In the genomic region with DNA sequence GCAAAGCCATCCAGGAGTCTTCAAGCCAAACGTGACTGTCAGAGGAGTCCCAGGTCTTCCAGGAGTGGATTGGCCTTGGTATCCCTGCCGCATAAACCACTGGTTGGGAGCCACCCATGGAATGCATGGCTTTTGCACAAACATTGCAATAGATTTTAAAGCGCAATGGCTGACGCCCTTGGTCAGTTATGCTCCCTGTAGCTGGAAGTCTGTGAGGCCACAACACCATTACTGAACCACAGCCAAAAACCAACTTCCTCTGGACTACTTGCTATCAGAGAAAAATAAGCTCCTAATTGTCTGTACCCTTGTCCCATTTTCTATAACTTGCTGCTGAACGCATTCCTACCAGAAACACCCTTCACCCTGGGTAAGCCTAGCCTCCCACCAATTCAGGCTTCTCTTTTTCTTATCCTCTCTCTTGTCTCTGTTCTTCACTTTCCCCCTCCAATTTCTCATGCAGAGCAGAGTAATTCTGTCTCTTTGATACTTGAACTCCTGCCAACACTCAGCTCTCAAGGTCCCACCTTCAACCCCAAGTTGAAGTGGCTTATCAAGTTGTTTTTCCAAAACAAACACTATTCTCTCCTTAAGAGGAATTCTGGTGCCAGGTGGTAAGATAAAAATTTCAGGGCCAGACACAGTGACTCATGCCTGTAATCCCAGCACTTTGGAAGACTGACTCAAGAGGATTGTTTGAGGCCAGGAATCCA, we compare ENCODE assay signal across 13 cellular contexts.
DNase-seq lines count a peak whose midpoint lies in the region; ATAC-seq, FAIRE-seq and TF ChIP-seq lines count a peak whose summit lies in the region.
"Had no signal": no experiment of that assay in that cellular context is flagged by ENCODE, and none has a peak within 500 bp of the region (broad histone marks: within the 10 kb centered on the region; RNA-seq: fewer than 3 reads in every experiment).

No MANE protein-coding gene starts in this region.

- H2BK5ac ChIP-seq in neuronal stem cell (ENCODE audit: low read length): no peak overlapping the region

- no peak overlapping the region for H3K4me3 ChIP-seq in A549
- H3K4me3 ChIP-seq in Panc1 (ENCODE audit: low read depth in 2 of 2, low read length in 2 of 2): no peak overlapping the region
- no peak overlapping the region for H3K4me3 ChIP-seq in fibroblast of pulmonary artery (replicated peaks; ENCODE audit: low read depth, low read length)
- no peak overlapping the region for H3K4me3 ChIP-seq in neuronal stem cell (ENCODE audit: low read length in 2 of 2)
- H3K4me3 ChIP-seq in lower leg skin (ENCODE audit: low read depth, poor library complexity, severe bottlenecking): no peak overlapping the region
- H3K4me3 ChIP-seq: prostate gland had no signal

- POLR2A ChIA-PET in A549 (lab: Yijun Ruan, JAX) (interaction anchor here (1.0 kb wide), 1 partner anchor 39 kb away, joined by 4 read pairs; no protein-coding TSS in a partner anchor), Panc1 (lab: Charles Lee) (no interaction called here)

- H3K14ac ChIP-seq in neuronal stem cell (ENCODE audit: low read length): no peak overlapping the region

- TF ChIP-seq EP300 in A549 (IDR thresholded peaks at IDR 0.05): no peak; a peak in 1 of 5 replicates

- BruUV-seq in Panc1 (replicated peaks; lab: Mats Ljungman, UMichigan): no TSS peak

- no peak overlapping the region for H2BK12ac ChIP-seq in neuronal stem cell (ENCODE audit: low read length)

- H2BK120ac ChIP-seq in neuronal stem cell (ENCODE audit: low read depth, low read length): no peak overlapping the region

- H3K36me3 ChIP-seq in Panc1 (ENCODE audit: control insufficient read depth, insufficient read depth, low read length): no peaks in the 10 kb centered on the region
- H3K36me3 ChIP-seq in neuronal stem cell (replicated peaks in 1 of 2; ENCODE audit: control insufficient read depth in 2 of 2, insufficient read depth in 2 of 2, low read length in 2 of 2): no peaks in the 10 kb centered on the region
- H3K36me3 ChIP-seq: prostate gland had no signal

- TF ChIP-seq RAD21 in A549 (conservative IDR thresholded peaks at IDR 0.05 in 1 of 2, IDR thresholded peaks at IDR 0.05 in 1 of 2): peak in 1 of 2 experiments; percentile 27; a peak in 1 of 5 replicates

- H4K91ac ChIP-seq in neuronal stem cell (ENCODE audit: low read depth, low read length, poor library complexity): no peak overlapping the region

- H3K79me1 ChIP-seq in neuronal stem cell (ENCODE audit: low read depth, low read length): no peaks in the 10 kb centered on the region

- no peak overlapping the region for H2AFZ ChIP-seq in neuronal stem cell (ENCODE audit: low read length)

- no peak overlapping the region for H4K8ac ChIP-seq in neuronal stem cell (ENCODE audit: low read depth, low read length)

- H3K9me3 ChIP-seq in A549 (0 out of 3 replicates have a peak, but pooled peaks cover 5% of the 10 kb centered on the region), Panc1 (ENCODE audit: control insufficient read depth, insufficient read depth, low read depth, low read length) (no peaks in the 10 kb centered on the region), neuronal stem cell (replicated peaks in 1 of 2; ENCODE audit: control insufficient read depth in 2 of 2, insufficient read depth in 1 of 2, low read depth in 1 of 2, low read length in 2 of 2) (peaks cover under 1 to 1% of the 10 kb centered on the region in 2 donors)
- H3K9me3 ChIP-seq: prostate gland had no signal

- TF ChIP-seq POLR2A in A549 (IDR thresholded peaks at IDR 0.05; ENCODE audit: low read length): no peak
- no peak for TF ChIP-seq POLR2A in lower leg skin (IDR thresholded peaks at IDR 0.05)

- H3K27ac ChIP-seq in A549 (peak overlapping the region in 1 of 2 experiments; percentile 51; a peak in 2 of 6 replicates), Panc1 (ENCODE audit: low read length) (no peak overlapping the region), neuronal stem cell (replicated peaks; ENCODE audit: low read length) (no peak overlapping the region)
- H3K27ac ChIP-seq: prostate gland had no signal

- peaks cover 19% of the 10 kb centered on the region for H3K4me1 ChIP-seq in A549
- H3K4me1 ChIP-seq in Panc1 (ENCODE audit: control insufficient read depth, insufficient read depth, low read length): no peaks in the 10 kb centered on the region
- peaks cover 0 to 2% of the 10 kb centered on the region in 2 donors for H3K4me1 ChIP-seq in neuronal stem cell (ENCODE audit: control insufficient read depth in 2 of 2, insufficient read depth in 1 of 2, low read depth in 1 of 2, low read length in 2 of 2)
- H3K4me1 ChIP-seq: prostate gland had no signal

- CTCF ChIA-PET in A549 (lab: Yijun Ruan, JAX) (no interaction called here), Panc1 (lab: Charles Lee) (no interaction called here)

- H3K9ac ChIP-seq in neuronal stem cell (ENCODE audit: low read depth, low read length, poor library complexity): no peak overlapping the region

- intact Hi-C loops in Panc1 (cut with micrococcal nuclease; ENCODE audit: unreplicated experiment): no loop called here
- intact Hi-C loops in lower leg skin (cut with DNase I; ENCODE audit: low total_unique reads): no loop called here

- ATAC-seq in A549: peak; percentile 50 to 85; a peak in 5 of 6 replicates
- peak; percentile 53 for ATAC-seq in Panc1

- in situ Hi-C loops in Panc1 (cut with HindIII; ENCODE audit: low pct_unique_long_range_greater_than_20kb, low sequenced_read_pairs): no loop called here

- DNase-seq in A549 (ENCODE audit: low read depth in 1 of 2, low spot score in 1 of 2) (peak in 1 of 2 experiments; percentile 62), HT1080 (ENCODE audit: low read depth) (peak; percentile 88), Panc1 (ENCODE audit: low read depth, low spot score) (no peak), fibroblast of pulmonary artery (ENCODE audit: low read depth) (peak; percentile 77), neuronal stem cell (ENCODE audit: low spot score) (no peak), lower leg skin (ENCODE audit: low spot score in 2 of 2) (no peak)
- no peak for DNase-seq in stimulated activated naive CD4-positive, alpha-beta T cell treated with Interleukin-2 at 50 U/mL for 16 hours (lab: John Stamatoyannopoulos, UW)
- DNase-seq in effector CD8-positive, alpha-beta T cell (lab: John Stamatoyannopoulos, UW): no peak
- DNase-seq: AML-193, anterior cingulate cortex, NCI-H187 treated with DMSO at 0.1 percent for 48 hours, SW 1271 had no signal

- no peak overlapping the region for H3K4ac ChIP-seq in neuronal stem cell (ENCODE audit: low read length)

- H2BK15ac ChIP-seq in neuronal stem cell (ENCODE audit: low read length): no peak overlapping the region

- H3K18ac ChIP-seq in neuronal stem cell (ENCODE audit: low read length): no peak overlapping the region

- 75% methylated on average over 5 of the region's 5 CpGs for WGBS in A549 (ENCODE audit: missing lambda C conversion rate)
- no CpG with 5 or more reads among the region's 5 CpGs for WGBS in neuronal stem cell (ENCODE audit: extremely low coverage in 2 of 2, insufficient read length in 2 of 2, insufficient replicate concordance in 1 of 2), 2 donors
- 78 to 82% methylated on average over 5 of the region's 5 CpGs for WGBS in lower leg skin, 2 donors

- no peaks in the 10 kb centered on the region for H3K27me3 ChIP-seq in Panc1 (ENCODE audit: control insufficient read depth, insufficient read depth, low read length)
- no peaks in the 10 kb centered on the region for H3K27me3 ChIP-seq in neuronal stem cell (ENCODE audit: control insufficient read depth in 3 of 3, insufficient read depth in 3 of 3, low read depth in 1 of 3, low read length in 3 of 3)

- H2AK5ac ChIP-seq in neuronal stem cell (ENCODE audit: low read depth, low read length): no peak overlapping the region

- no peak overlapping the region for H3K23ac ChIP-seq in neuronal stem cell (ENCODE audit: low read depth, low read length, poor library complexity)

- FAIRE-seq in A549 (lab: Jason Lieb, UNC): no peak

- no peak for TF ChIP-seq CTCF in A549 (IDR thresholded peaks at IDR 0.05)
- TF ChIP-seq CTCF in Panc1 (IDR thresholded peaks at IDR 0.05): no peak
- TF ChIP-seq CTCF in fibroblast of pulmonary artery (IDR thresholded peaks at IDR 0.05; ENCODE audit: low read length, missing control alignments): no peak
- no peak for TF ChIP-seq CTCF in lower leg skin (IDR thresholded peaks at IDR 0.05)

- peak overlapping the region; percentile 47 for H3K4me2 ChIP-seq in A549
- H3K4me2 ChIP-seq in neuronal stem cell (ENCODE audit: insufficient read depth, low read length, poor library complexity, severe bottlenecking): no peak overlapping the region

TF ChIP-seq in A549, 52 proteins besides CTCF, POLR2A, EP300 and RAD21 (continues in another document):
- TF ChIP-seq RARB (CRISPR knock-in tag; IDR thresholded peaks at IDR 0.05) (no peak), RFX5 (IDR thresholded peaks at IDR 0.05) (no peak), FOXS1 (CRISPR knock-in tag; IDR thresholded peaks at IDR 0.05) (no peak), JUNB (IDR thresholded peaks at IDR 0.05) (peak; percentile 66), EHMT2 (IDR thresholded peaks at IDR 0.05; ENCODE audit: low read depth) (no peak), HOXB5 (CRISPR knock-in tag; IDR thresholded peaks at IDR 0.05) (no peak), NR3C1 (IDR thresholded peaks at IDR 0.05) (no peak), JUN (IDR thresholded peaks at IDR 0.05) (0 out of 5 replicates have a peak, but pooled peaks of 1 of the 2 experiments have one; percentile 25), MYC (IDR thresholded peaks at IDR 0.05; ENCODE audit: borderline replicate concordance, low read length) (no peak), ZFP36 (IDR thresholded peaks at IDR 0.05; ENCODE audit: borderline replicate concordance, partially characterized antibody) (no peak), MAZ (IDR thresholded peaks at IDR 0.05; ENCODE audit: borderline replicate concordance, low read depth, low read length) (no peak), SMC3 (IDR thresholded peaks at IDR 0.05) (0 out of 3 replicates have a peak, but pooled peaks have one; percentile 9), HOXB13 (CRISPR knock-in tag; IDR thresholded peaks at IDR 0.05; ENCODE audit: low read depth) (no peak)
- TF ChIP-seq, protein P1, sequence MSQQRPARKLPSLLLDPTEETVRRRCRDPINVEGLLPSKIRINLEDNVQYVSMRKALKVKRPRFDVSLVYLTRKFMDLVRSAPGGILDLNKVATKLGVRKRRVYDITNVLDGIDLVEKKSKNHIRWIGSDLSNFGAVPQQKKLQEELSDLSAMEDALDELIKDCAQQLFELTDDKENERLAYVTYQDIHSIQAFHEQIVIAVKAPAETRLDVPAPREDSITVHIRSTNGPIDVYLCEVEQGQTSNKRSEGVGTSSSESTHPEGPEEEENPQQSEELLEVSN (IDR thresholded peaks at IDR 0.05; ENCODE audit: borderline replicate concordance, low read depth): no peak
- TF ChIP-seq, protein P2, sequence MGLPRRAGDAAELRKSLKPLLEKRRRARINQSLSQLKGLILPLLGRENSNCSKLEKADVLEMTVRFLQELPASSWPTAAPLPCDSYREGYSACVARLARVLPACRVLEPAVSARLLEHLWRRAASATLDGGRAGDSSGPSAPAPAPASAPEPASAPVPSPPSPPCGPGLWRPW (IDR thresholded peaks at IDR 0.05): no peak

Comparison
In these comparisons a context has a peak if more than half of its experiments do, and no peak if none do; other contexts are left out.
1. DNase-seq: peak in HT1080 (single experiment) and fibroblast of pulmonary artery (single experiment); none in Panc1 (single experiment), neuronal stem cell (single experiment), lower leg skin (0 of 2), stimulated activated naive CD4-positive, alpha-beta T cell treated with Interleukin-2 at 50 U/mL for 16 hours (single experiment) and effector CD8-positive, alpha-beta T cell (single experiment).